Comparison of ENCODE assay signal across 20 cellular contexts in the genomic region with DNA sequence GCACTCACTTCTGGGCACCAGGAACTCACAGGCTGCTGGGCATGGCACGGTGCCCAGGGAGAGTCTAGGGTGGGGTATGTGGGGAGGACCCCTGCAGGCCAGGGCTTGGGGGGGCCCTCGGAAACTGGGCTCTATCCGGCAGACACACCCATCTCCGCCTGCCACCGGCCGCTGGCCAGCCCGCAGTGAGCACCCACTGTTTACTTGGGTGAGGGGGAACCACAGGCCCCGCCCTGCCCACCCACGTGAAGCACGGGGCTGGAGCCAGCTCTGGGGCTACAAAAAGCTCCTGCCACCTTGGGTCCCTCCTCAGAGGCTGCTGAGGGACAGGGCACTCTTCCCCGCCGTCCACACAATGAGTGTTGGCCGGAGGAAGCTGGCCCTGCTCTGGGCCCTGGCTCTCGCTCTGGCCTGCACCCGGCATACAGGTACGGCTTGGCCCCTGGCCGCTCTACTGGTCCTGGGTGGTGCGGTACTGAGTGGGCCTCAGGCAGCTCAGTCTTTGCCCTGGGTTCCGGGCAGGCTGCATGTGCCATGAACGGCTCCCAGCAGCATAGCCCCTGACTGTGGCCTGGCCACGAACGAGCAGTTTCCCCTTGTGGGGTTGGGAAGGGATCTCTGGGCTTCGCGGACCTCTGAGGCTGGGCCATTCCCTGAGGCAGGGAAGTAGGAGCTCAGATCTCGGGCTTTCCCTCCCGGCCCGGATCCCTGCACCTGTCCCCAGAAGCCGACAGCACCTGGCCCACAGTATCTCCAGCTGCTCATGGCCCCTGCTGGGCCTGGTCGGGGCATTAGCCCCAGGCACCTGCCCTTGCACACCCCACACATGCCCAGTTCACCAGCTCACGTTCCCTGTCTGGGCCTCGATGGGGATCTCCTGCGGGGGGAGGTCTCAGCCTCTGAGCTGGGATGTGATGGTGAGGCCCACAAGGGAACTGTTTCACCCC. TPM values are rescaled to one million over a fixed set of nuclear protein-coding genes. Genes with fewer than 3 reads are reported as not detected.
DNase-seq lines count a peak whose midpoint lies in the region; ATAC-seq, FAIRE-seq and TF ChIP-seq lines count a peak whose summit lies in the region.
"Had no signal": no experiment of that assay in that cellular context is flagged by ENCODE, and none has a peak within 500 bp of the region (broad histone marks: within the 10 kb centered on the region; RNA-seq: fewer than 3 reads in every experiment).

A gene with protein sequence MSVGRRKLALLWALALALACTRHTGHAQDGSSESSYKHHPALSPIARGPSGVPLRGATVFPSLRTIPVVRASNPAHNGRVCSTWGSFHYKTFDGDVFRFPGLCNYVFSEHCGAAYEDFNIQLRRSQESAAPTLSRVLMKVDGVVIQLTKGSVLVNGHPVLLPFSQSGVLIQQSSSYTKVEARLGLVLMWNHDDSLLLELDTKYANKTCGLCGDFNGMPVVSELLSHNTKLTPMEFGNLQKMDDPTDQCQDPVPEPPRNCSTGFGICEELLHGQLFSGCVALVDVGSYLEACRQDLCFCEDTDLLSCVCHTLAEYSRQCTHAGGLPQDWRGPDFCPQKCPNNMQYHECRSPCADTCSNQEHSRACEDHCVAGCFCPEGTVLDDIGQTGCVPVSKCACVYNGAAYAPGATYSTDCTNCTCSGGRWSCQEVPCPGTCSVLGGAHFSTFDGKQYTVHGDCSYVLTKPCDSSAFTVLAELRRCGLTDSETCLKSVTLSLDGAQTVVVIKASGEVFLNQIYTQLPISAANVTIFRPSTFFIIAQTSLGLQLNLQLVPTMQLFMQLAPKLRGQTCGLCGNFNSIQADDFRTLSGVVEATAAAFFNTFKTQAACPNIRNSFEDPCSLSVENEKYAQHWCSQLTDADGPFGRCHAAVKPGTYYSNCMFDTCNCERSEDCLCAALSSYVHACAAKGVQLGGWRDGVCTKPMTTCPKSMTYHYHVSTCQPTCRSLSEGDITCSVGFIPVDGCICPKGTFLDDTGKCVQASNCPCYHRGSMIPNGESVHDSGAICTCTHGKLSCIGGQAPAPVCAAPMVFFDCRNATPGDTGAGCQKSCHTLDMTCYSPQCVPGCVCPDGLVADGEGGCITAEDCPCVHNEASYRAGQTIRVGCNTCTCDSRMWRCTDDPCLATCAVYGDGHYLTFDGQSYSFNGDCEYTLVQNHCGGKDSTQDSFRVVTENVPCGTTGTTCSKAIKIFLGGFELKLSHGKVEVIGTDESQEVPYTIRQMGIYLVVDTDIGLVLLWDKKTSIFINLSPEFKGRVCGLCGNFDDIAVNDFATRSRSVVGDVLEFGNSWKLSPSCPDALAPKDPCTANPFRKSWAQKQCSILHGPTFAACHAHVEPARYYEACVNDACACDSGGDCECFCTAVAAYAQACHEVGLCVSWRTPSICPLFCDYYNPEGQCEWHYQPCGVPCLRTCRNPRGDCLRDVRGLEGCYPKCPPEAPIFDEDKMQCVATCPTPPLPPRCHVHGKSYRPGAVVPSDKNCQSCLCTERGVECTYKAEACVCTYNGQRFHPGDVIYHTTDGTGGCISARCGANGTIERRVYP (N-terminal part only) (plus strand): TSS at position 309 of the 947 bp plus-strand sequence. CDS start 47 bp downstream, at position 356.

- CTCF ChIA-PET in SK-N-SH (lab: Yijun Ruan, JAX) = no interaction called here

- H3K9me2 ChIP-seq in SK-N-SH = no peaks in the 10 kb centered on the region

- TF ChIP-seq EP300 in SK-N-SH (IDR thresholded peaks at IDR 0.05; ENCODE audit: borderline replicate concordance in 1 of 2, low read depth in 1 of 2, low read length in 1 of 2) = no peak

- POLR2A ChIA-PET in SK-N-SH (lab: Yijun Ruan, JAX) = no interaction called here

- in situ Hi-C loops in GM13977 (cut with MboI; ENCODE audit: low pct_unique_long_range_greater_than_20kb, low sequenced_read_pairs, unreplicated experiment) = no loop called here

- H3K4me2 ChIP-seq in SK-N-SH = no peak within 1 kb of the TSS

- H3F3A ChIP-seq in SK-N-SH (replicated peaks; ENCODE audit: insufficient read depth) = peaks cover 6% of the 10 kb centered on the region

- no peaks in the 10 kb centered on the region for H3K27me3 ChIP-seq in SK-N-SH (ENCODE audit: insufficient read depth)
- H3K27me3 ChIP-seq in RWPE2 (ENCODE audit: insufficient read depth, poor library complexity, severe bottlenecking) = no peaks in the 10 kb centered on the region
- H3K27me3 ChIP-seq in pancreas = no peaks in the 10 kb centered on the region
- H3K27me3 ChIP-seq: body of pancreas, vagina had no signal

- DNase-seq in SK-N-SH (peak; percentile 30), GM13977 (ENCODE audit: low spot score) (peak; percentile 22), RWPE2 (ENCODE audit: low spot score) (peak; percentile 53), pancreas (peak in 4 of 6 donors; percentile 10 to 67 (median 40)), Ammon's horn (ENCODE audit: low spot score) (no peak), NCI-H1417 treated with DMSO at 0.1 percent for 48 hours (lab: John Stamatoyannopoulos, UW) (no peak)
- DNase-seq in stimulated activated CD4-positive, alpha-beta T cell treated with anti-CD3 and anti-CD28 coated beads, Interleukin-4, amount 100 ng/mL, for 1 hour = no peak
- DNase-seq: activated CD8-positive, alpha-beta T cell treated with anti-CD3 and anti-CD28 coated beads, Interleukin-2, amount 10 ng/mL, durations not matched to agents 7 days and 5 days; activated naive CD4-positive, alpha-beta T cell treated with Interleukin-2 at 50 U/mL for 16 hours; body of pancreas; Karpas-422; NCI-H1694; SIG-M5; sigmoid colon had no signal

- TF ChIP-seq CTCF in SK-N-SH (IDR thresholded peaks at IDR 0.05) (no peak), GM13977 (IDR thresholded peaks at IDR 0.05; ENCODE audit: extremely low read depth, insufficient read depth, missing control alignments) (no peak), RWPE2 (IDR thresholded peaks at IDR 0.05; ENCODE audit: poor library complexity, severe bottlenecking) (no peak), pancreas (IDR thresholded peaks at IDR 0.05) (no peak)

- 20% methylated on average over 1 of the region's 32 CpGs for WGBS in SK-N-SH (ENCODE audit: low lambda C conversion rate)
- WGBS in pancreas, 2 donors = 72 to 77% methylated on average over 27 to 32 of the region's 32 CpGs

- H3K9ac ChIP-seq in SK-N-SH = no peak within 1 kb of the TSS

- H3K27ac ChIP-seq in SK-N-SH (ENCODE audit: low read depth in 2 of 2, low read length in 1 of 2) = no peak within 1 kb of the TSS
- no peak within 1 kb of the TSS for H3K27ac ChIP-seq in RWPE2 (ENCODE audit: poor library complexity, severe bottlenecking)
- no peak within 1 kb of the TSS for H3K27ac ChIP-seq in pancreas
- H3K27ac ChIP-seq: body of pancreas, sigmoid colon, vagina had no signal

- no peak within 1 kb of the TSS for H2AFZ ChIP-seq in SK-N-SH (ENCODE audit: low read depth)

- no peaks in the 10 kb centered on the region for H4K20me1 ChIP-seq in SK-N-SH (ENCODE audit: insufficient read depth)

- FAIRE-seq in pancreas (lab: Jason Lieb, UNC) = no peak

- ATAC-seq in SK-N-SH treated with all-trans-retinoic acid at 6 μM for 48 hours = no peak
- ATAC-seq in RWPE2 (ENCODE audit: low read depth) = no peak; the same call in 2 of the 3 replicates
- peak in 1 of 4 donors; percentile 20 for ATAC-seq in pancreas
- ATAC-seq: activated CD8-positive, alpha-beta T cell treated with anti-CD3 and anti-CD28 coated beads, Interleukin-2, amount 10 ng/mL, durations not matched to agents 7 days and 5 days; body of pancreas; stimulated activated memory B cell treated with anti-CD40 and anti-IgM and Interleukin-4, amounts not matched to agents 10 μg/mL and 1 μg/mL and 100 μg/mL, for 72 hours had no signal

- intact Hi-C loops in pancreas (cut with DNase I) = no loop called here

- H3K36me3 ChIP-seq in SK-N-SH (replicated peaks in 1 of 2; ENCODE audit: control insufficient read depth in 1 of 2, insufficient read depth in 2 of 2, low read length in 1 of 2) (no peaks in the 10 kb centered on the region), RWPE2 (ENCODE audit: low read depth) (no peaks in the 10 kb centered on the region), pancreas (no peaks in the 10 kb centered on the region)
- H3K36me3 ChIP-seq: HAP-1, sigmoid colon, vagina had no signal

- H3K4me3 ChIP-seq in SK-N-SH (ENCODE audit: low read depth in 2 of 2, low read length in 1 of 2) (no peak within 1 kb of the TSS), RWPE2 (ENCODE audit: severe bottlenecking) (no peak within 1 kb of the TSS), pancreas (no peak within 1 kb of the TSS)
- H3K4me3 ChIP-seq: body of pancreas, HAP-1, lung, sigmoid colon, vagina had no signal

- H3K9me3 ChIP-seq in SK-N-SH (no peaks in the 10 kb centered on the region), RWPE2 (ENCODE audit: severe bottlenecking) (no peaks in the 10 kb centered on the region), pancreas (no peaks in the 10 kb centered on the region)
- H3K9me3 ChIP-seq: body of pancreas, sigmoid colon, vagina had no signal

- no peaks in the 10 kb centered on the region for H3K79me2 ChIP-seq in SK-N-SH (ENCODE audit: insufficient read depth)

- H3K4me1 ChIP-seq in SK-N-SH (ENCODE audit: control insufficient read depth in 1 of 2, insufficient read depth in 2 of 2, low read depth in 1 of 2, low read length in 1 of 2) (no peaks in the 10 kb centered on the region), RWPE2 (ENCODE audit: insufficient read depth, poor library complexity, severe bottlenecking) (no peaks in the 10 kb centered on the region), pancreas (no peaks in the 10 kb centered on the region)
- H3K4me1 ChIP-seq: body of pancreas, HAP-1, sigmoid colon had no signal

- no peak for TF ChIP-seq RAD21 in SK-N-SH (IDR thresholded peaks at IDR 0.05; ENCODE audit: low read length)

TF ChIP-seq in SK-N-SH, 30 proteins besides CTCF, POLR2A, EP300 and RAD21 (continues in another document):
- TF ChIP-seq NFIC (IDR thresholded peaks at IDR 0.05; ENCODE audit: borderline replicate concordance) = no peak
- no peak for TF ChIP-seq MXI1 (IDR thresholded peaks at IDR 0.05; ENCODE audit: low read depth, low read length)
- no peak for TF ChIP-seq JUND (IDR thresholded peaks at IDR 0.05)
- TF ChIP-seq GATA2 (CRISPR knock-in tag; IDR thresholded peaks at IDR 0.05) = no peak
- TF ChIP-seq SIN3A (IDR thresholded peaks at IDR 0.05; ENCODE audit: borderline replicate concordance, low read depth, low read length) = no peak

RNA-seq across cellular contexts. Expression of the gene that starts here (rescaled TPM):
- polyA plus RNA-seq in SK-N-SH (2012; rRNA removed) (not detected in 2 replicates), pancreas (under 1 TPM in 1 of 2 donors, not detected in 1; 0.02 TPM)
- not detected in 2 replicates for polyA plus RNA-seq in SK-N-SH (2012; cell fraction: cytosol; rRNA removed)
- not detected in 2 replicates for polyA plus RNA-seq in SK-N-SH (2012; cell fraction: nucleus; rRNA removed)
- total RNA-seq in pancreas = 1 to 10 TPM in 1 of 6 donors, under 1 TPM in 1, not detected in 4; 0.04 to 4.2 TPM
- total RNA-seq: activated CD8-positive, alpha-beta T cell treated with anti-CD3 and anti-CD28 coated beads, Interleukin-2, amount 10 ng/mL, durations not matched to agents 7 days and 5 days; neural crest cell; vagina had no signal

Comparison
In these comparisons a context has a peak if more than half of its experiments do, and no peak if none do; other contexts are left out.
1. Peak in DNase-seq in SK-N-SH; RNA of the gene not detected or under 1 TPM.
2. DNase-seq: peak in GM13977 (single experiment), RWPE2 (single experiment) and pancreas (4 of 6); none in stimulated activated CD4-positive, alpha-beta T cell treated with anti-CD3 and anti-CD28 coated beads, Interleukin-4, amount 100 ng/mL, for 1 hour (single experiment), Ammon's horn (single experiment) and NCI-H1417 treated with DMSO at 0.1 percent for 48 hours (single experiment).